Comparison of ENCODE assay signal across 11 cellular contexts in the genomic region with DNA sequence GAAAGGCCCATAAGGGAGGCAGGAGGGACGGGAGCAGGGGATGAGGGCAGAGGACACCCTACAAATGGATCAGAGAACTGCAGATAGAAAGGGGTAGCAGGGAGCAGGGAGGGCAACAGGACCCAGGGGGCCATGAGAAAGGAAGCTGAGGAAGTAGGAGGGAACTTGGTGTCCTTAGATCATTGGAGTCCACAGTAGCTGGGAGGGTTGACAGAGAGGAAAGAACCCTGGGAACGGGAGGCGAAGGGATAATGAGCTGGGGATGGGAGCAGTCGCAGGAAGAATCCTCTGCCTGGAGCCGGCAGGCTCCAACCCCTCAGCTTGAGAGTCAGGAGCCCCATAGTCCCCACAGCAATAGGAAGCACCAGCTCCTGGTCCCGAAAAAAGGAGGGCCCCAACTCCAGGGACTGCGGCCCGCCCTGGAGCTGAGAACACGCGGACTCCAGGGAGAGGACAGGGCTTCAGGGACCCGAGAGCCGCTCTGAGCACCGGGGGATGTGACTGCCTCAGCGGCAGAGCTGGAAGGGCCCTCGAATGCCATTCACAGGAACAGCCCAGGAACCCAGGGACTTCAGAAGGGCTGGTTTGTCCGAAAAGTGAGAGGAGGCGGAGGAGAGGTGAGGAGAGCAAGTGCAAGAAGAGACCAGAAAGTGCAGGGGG. TPM values are rescaled to one million over a fixed set of nuclear protein-coding genes. Genes with fewer than 3 reads are reported as not detected.
DNase-seq lines count a peak whose midpoint lies in the region; ATAC-seq and TF ChIP-seq lines count a peak whose summit lies in the region.
"Had no signal": no experiment of that assay in that cellular context is flagged by ENCODE, and none has a peak within 500 bp of the region (broad histone marks: within the 10 kb centered on the region; RNA-seq: fewer than 3 reads in every experiment).

No MANE protein-coding gene starts in this region.

- no peak for TF ChIP-seq CTCF in tibial nerve (IDR thresholded peaks at IDR 0.05)
- TF ChIP-seq CTCF in PC-3 (conservative IDR thresholded peaks at IDR 0.05; ENCODE audit: low read depth, low read length) = no peak

- peaks cover 28% of the 10 kb centered on the region for H3K27me3 Mint-ChIP-seq in activated naive CD4-positive, alpha-beta T cell treated with anti-CD3 and anti-CD28 coated beads, Interleukin-2, amount 50 U/mL, for 24 hours

- H3K9me3 ChIP-seq in duodenal mucosa (ENCODE audit: control insufficient read depth in 1 of 2, low read length in 2 of 2) (no peaks in the 10 kb centered on the region), muscle layer of duodenum (ENCODE audit: control insufficient read depth in 1 of 2, low read length in 2 of 2) (no peaks in the 10 kb centered on the region), tibial nerve (no peaks in the 10 kb centered on the region), PC-3 (ENCODE audit: low read length) (no peaks in the 10 kb centered on the region)
- H3K9me3 ChIP-seq: testis had no signal

- H3K27ac ChIP-seq in duodenal mucosa (ENCODE audit: low read depth, low read length) (no peak overlapping the region), muscle layer of duodenum (ENCODE audit: low read length) (no peak overlapping the region), tibial nerve (no peak overlapping the region), PC-3 (ENCODE audit: low read length) (no peak overlapping the region)
- H3K27ac ChIP-seq: testis had no signal

- POLR2A ChIA-PET in PC-3 (lab: Charles Lee; ENCODE audit: unreplicated experiment) = interaction anchor here (0.6 kb wide), 1 partner anchor 14 kb away, joined by 6 read pairs; no protein-coding TSS in a partner anchor

- H3K4me3 ChIP-seq in duodenal mucosa (ENCODE audit: low read depth in 1 of 2, low read length in 2 of 2) (peak overlapping the region; percentile 55 to 61), muscle layer of duodenum (ENCODE audit: low read depth in 1 of 2, low read length in 2 of 2) (peak overlapping the region; percentile 52 to 65), tibial nerve (peak overlapping the region; percentile 14 to 56 (median 25)), PC-3 (ENCODE audit: low read length) (no peak overlapping the region)

- no peak overlapping the region for H3K4me2 ChIP-seq in PC-3 (ENCODE audit: low read length)

- H3K79me2 ChIP-seq in PC-3 (ENCODE audit: low read length) = no peaks in the 10 kb centered on the region

- H3K4me1 ChIP-seq in duodenal mucosa (ENCODE audit: control insufficient read depth in 1 of 2, insufficient read depth in 2 of 2, low read length in 2 of 2) (peaks cover 22 to 28% of the 10 kb centered on the region in 2 donors), muscle layer of duodenum (ENCODE audit: control insufficient read depth in 1 of 2, insufficient read depth in 2 of 2, low read length in 2 of 2) (peaks cover 4 to 17% of the 10 kb centered on the region in 2 donors), tibial nerve (peaks cover 0 to 29% (median 2%) of the 10 kb centered on the region in 4 donors), PC-3 (ENCODE audit: insufficient read depth, low read length) (peaks cover 16% of the 10 kb centered on the region)

- H3K36me3 ChIP-seq in duodenal mucosa (ENCODE audit: control insufficient read depth in 1 of 2, insufficient read depth in 2 of 2, low read length in 2 of 2) (no peaks in the 10 kb centered on the region), muscle layer of duodenum (ENCODE audit: control insufficient read depth in 1 of 2, insufficient read depth in 2 of 2, low read length in 2 of 2) (peaks cover 4 to 7% of the 10 kb centered on the region in 2 donors), tibial nerve (peaks cover 0 to 12% (median 0%) of the 10 kb centered on the region in 3 donors), PC-3 (ENCODE audit: low read depth, low read length) (no peaks in the 10 kb centered on the region)

- intact Hi-C loops in PC-3 (cut with micrococcal nuclease) = no loop called here

- H3F3A ChIP-seq in PC-3 (ENCODE audit: low read length, unreplicated experiment) = no peaks in the 10 kb centered on the region

- H3K4me1 Mint-ChIP-seq in activated naive CD4-positive, alpha-beta T cell treated with anti-CD3 and anti-CD28 coated beads, Interleukin-2, amount 50 U/mL, for 24 hours = peaks cover 33% of the 10 kb centered on the region

- peaks cover 4% of the 10 kb centered on the region for H3K36me3 Mint-ChIP-seq in activated naive CD4-positive, alpha-beta T cell treated with anti-CD3 and anti-CD28 coated beads, Interleukin-2, amount 50 U/mL, for 24 hours

- H4K20me1 ChIP-seq in PC-3 (ENCODE audit: low read length) = no peaks in the 10 kb centered on the region

- H3K9me2 ChIP-seq in PC-3 (replicated peaks; ENCODE audit: low read length) = no peaks in the 10 kb centered on the region

- no peak for DNase-seq in activated naive CD4-positive, alpha-beta T cell (lab: John Stamatoyannopoulos, UW)
- DNase-seq in tibial nerve (ENCODE audit: low spot score in 2 of 2) (no peak), PC-3 (no peak)
- no peak for DNase-seq in activated effector memory CD4-positive, alpha-beta T cell treated with Interleukin-2 at 50 U/mL for 16 hours
- DNase-seq: COR-L47, MV-4-11, testis had no signal

- H3K9ac ChIP-seq in duodenal mucosa (ENCODE audit: low read depth in 1 of 2, low read length in 2 of 2) = peak overlapping the region; percentile 33 to 75
- no peak overlapping the region for H3K9ac ChIP-seq in PC-3 (ENCODE audit: low read length)

- no peak for TF ChIP-seq POLR2A in tibial nerve (IDR thresholded peaks at IDR 0.05)

- H2AFZ ChIP-seq in PC-3 (ENCODE audit: low read length) = no peak overlapping the region

- ATAC-seq in HG03045 (IDR thresholded peaks at IDR 0.05; ENCODE audit: unreplicated experiment) = no peak
- no peak for ATAC-seq in PC-3

- no peaks in the 10 kb centered on the region for H3K9me3 Mint-ChIP-seq in activated naive CD4-positive, alpha-beta T cell treated with anti-CD3 and anti-CD28 coated beads, Interleukin-2, amount 50 U/mL, for 24 hours

- peak overlapping the region; percentile 72 for H3K27ac Mint-ChIP-seq in activated naive CD4-positive, alpha-beta T cell treated with anti-CD3 and anti-CD28 coated beads, Interleukin-2, amount 50 U/mL, for 24 hours

- WGBS in tibial nerve, 2 donors = 25 to 38% methylated on average over 17 of the region's 17 CpGs

- CTCF ChIA-PET in PC-3 (lab: Charles Lee) = no interaction called here

- peak in 1 of 2 donors; percentile 1 for TF ChIP-seq EP300 in tibial nerve (IDR thresholded peaks at IDR 0.05)

- BruUV-seq in PC-3 (replicated peaks; lab: Mats Ljungman, UMichigan) = no TSS peak

- H3K27me3 ChIP-seq in duodenal mucosa (ENCODE audit: control insufficient read depth in 1 of 2, insufficient read depth in 2 of 2, low read length in 2 of 2) (peaks cover 11 to 12% of the 10 kb centered on the region in 2 donors), muscle layer of duodenum (ENCODE audit: low read depth, low read length) (peaks cover 7% of the 10 kb centered on the region), tibial nerve (no peaks in the 10 kb centered on the region), PC-3 (ENCODE audit: low read length) (no peaks in the 10 kb centered on the region)
- H3K27me3 ChIP-seq: testis had no signal

- peak overlapping the region; percentile 92 for H3K4me3 Mint-ChIP-seq in activated naive CD4-positive, alpha-beta T cell treated with anti-CD3 and anti-CD28 coated beads, Interleukin-2, amount 50 U/mL, for 24 hours

RNA-seq across cellular contexts. Expression of gene HLA-A, which starts 32.7 kb away (rescaled TPM):
- total RNA-seq in tibial nerve (100 to 1,000 TPM; 219 to 566 (median 521) TPM), PC-3 (2014; rRNA removed) (426 and 435 TPM in 2 replicates)
